ENCODE assay signal across 1 cellular context in the genomic region with DNA sequence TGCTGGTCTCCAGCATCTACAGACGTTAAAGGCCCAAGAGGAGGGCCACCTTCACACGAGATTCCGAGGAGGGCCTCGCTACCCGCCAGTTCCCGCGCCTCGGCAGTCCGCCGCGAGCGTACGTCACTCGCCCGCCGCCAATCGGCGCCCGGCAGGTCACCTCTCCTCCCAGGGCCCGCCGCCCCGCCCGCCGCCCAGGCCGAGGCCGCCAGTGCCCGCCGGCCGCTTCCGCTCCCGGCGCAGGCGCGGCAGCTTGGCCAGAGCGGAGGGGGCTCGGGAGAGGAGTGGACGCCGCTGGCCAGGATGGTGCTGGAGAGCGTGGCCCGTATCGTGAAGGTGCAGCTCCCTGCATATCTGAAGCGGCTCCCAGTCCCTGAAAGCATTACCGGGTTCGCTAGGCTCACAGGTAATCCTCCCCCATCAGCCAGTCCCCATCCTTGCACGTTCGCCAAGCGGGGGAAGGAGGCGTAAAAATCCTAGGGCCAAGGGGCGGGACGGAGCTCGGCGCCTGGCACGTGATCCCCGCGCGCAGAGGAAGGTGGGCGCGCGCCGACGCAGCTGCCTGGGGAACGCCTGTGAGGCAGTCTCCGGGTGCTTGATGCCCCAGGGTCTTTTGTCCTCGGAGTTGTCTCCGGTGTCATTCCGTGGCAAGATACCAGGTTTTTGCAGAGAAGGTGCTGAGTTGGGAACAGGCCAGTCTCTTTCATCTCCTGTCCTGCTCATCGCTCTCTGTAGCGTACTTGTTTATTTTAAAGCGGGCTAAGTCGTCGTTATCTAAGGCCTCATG.
TF ChIP-seq lines count a peak whose summit lies in the region.

A gene with protein sequence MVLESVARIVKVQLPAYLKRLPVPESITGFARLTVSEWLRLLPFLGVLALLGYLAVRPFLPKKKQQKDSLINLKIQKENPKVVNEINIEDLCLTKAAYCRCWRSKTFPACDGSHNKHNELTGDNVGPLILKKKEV (plus strand): TSS at position 211 of the 787 bp plus-strand sequence. CDS start 93 bp downstream, at position 304.

TF ChIP-seq in GM23338, 12 proteins besides CTCF, POLR2A, EP300 and RAD21 (continued from another document):
- TF ChIP-seq, protein P1, sequence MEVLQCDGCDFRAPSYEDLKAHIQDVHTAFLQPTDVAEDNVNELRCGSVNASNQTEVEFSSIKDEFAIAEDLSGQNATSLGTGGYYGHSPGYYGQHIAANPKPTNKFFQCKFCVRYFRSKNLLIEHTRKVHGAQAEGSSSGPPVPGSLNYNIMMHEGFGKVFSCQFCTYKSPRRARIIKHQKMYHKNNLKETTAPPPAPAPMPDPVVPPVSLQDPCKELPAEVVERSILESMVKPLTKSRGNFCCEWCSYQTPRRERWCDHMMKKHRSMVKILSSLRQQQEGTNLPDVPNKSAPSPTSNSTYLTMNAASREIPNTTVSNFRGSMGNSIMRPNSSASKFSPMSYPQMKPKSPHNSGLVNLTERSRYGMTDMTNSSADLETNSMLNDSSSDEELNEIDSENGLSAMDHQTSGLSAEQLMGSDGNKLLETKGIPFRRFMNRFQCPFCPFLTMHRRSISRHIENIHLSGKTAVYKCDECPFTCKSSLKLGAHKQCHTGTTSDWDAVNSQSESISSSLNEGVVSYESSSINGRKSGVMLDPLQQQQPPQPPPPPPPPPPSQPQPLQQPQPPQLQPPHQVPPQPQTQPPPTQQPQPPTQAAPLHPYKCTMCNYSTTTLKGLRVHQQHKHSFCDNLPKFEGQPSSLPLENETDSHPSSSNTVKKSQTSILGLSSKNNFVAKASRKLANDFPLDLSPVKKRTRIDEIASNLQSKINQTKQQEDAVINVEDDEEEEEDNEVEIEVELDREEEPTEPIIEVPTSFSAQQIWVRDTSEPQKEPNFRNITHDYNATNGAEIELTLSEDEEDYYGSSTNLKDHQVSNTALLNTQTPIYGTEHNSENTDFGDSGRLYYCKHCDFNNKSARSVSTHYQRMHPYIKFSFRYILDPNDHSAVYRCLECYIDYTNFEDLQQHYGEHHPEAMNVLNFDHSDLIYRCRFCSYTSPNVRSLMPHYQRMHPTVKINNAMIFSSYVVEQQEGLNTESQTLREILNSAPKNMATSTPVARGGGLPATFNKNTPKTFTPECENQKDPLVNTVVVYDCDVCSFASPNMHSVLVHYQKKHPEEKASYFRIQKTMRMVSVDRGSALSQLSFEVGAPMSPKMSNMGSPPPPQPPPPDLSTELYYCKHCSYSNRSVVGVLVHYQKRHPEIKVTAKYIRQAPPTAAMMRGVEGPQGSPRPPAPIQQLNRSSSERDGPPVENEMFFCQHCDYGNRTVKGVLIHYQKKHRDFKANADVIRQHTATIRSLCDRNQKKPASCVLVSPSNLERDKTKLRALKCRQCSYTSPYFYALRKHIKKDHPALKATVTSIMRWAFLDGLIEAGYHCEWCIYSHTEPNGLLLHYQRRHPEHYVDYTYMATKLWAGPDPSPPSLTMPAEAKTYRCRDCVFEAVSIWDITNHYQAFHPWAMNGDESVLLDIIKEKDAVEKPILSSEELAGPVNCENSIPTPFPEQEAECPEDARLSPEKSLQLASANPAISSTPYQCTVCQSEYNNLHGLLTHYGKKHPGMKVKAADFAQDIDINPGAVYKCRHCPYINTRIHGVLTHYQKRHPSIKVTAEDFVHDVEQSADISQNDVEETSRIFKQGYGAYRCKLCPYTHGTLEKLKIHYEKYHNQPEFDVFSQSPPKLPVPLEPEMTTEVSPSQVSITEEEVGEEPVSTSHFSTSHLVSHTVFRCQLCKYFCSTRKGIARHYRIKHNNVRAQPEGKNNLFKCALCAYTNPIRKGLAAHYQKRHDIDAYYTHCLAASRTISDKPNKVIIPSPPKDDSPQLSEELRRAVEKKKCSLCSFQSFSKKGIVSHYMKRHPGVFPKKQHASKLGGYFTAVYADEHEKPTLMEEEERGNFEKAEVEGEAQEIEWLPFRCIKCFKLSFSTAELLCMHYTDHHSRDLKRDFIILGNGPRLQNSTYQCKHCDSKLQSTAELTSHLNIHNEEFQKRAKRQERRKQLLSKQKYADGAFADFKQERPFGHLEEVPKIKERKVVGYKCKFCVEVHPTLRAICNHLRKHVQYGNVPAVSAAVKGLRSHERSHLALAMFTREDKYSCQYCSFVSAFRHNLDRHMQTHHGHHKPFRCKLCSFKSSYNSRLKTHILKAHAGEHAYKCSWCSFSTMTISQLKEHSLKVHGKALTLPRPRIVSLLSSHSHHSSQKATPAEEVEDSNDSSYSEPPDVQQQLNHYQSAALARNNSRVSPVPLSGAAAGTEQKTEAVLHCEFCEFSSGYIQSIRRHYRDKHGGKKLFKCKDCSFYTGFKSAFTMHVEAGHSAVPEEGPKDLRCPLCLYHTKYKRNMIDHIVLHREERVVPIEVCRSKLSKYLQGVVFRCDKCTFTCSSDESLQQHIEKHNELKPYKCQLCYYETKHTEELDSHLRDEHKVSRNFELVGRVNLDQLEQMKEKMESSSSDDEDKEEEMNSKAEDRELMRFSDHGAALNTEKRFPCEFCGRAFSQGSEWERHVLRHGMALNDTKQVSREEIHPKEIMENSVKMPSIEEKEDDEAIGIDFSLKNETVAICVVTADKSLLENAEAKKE (CRISPR knock-in tag; IDR thresholded peaks at IDR 0.05): 0 out of 2 replicates have a peak, but pooled peaks have one; percentile 21
- TF ChIP-seq ZNF114 (CRISPR knock-in tag; IDR thresholded peaks at IDR 0.05) (0 out of 2 replicates have a peak, but pooled peaks have one; percentile 25), EZH2phosphoT487 (IDR thresholded peaks at IDR 0.05; ENCODE audit: unreplicated experiment) (no peak), CREB1 (CRISPR knock-in tag; IDR thresholded peaks at IDR 0.05; ENCODE audit: low read depth) (peak; percentile 87), JUNB (IDR thresholded peaks at IDR 0.05; ENCODE audit: unreplicated experiment) (no peak)
- TF ChIP-seq, protein P2, sequence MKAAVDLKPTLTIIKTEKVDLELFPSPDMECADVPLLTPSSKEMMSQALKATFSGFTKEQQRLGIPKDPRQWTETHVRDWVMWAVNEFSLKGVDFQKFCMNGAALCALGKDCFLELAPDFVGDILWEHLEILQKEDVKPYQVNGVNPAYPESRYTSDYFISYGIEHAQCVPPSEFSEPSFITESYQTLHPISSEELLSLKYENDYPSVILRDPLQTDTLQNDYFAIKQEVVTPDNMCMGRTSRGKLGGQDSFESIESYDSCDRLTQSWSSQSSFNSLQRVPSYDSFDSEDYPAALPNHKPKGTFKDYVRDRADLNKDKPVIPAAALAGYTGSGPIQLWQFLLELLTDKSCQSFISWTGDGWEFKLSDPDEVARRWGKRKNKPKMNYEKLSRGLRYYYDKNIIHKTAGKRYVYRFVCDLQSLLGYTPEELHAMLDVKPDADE (IDR thresholded peaks at IDR 0.05): peak; percentile 54; the same call in 1 of the 2 replicates
